ENCODE assay signal across 8 cellular contexts in the genomic region with DNA sequence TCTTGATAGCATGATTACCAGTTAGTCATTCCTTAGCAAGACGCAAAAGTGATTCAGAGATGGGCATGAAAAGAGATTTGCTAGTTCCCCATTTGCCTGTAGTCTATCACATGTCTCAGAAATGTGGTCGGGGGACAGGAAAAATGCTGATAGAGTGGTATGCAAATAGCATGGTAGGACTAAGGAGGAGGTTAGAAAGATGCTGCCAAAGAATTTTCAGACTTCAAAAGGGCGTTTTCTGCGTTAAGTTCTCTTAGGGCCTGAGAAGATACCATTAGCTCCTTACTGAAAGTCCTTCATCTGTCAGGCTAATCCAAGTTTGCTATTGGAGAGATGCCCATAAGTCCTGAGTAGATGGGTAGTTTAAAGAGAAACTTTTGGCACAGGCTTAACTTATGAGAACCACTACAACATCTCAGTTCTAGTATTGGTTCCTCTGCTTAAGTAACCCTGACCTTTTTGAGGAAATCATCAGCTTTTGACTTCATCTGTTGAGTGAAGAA. TPM values are rescaled to one million over a fixed set of nuclear protein-coding genes. Genes with fewer than 3 reads are reported as not detected.
A peak's percentile ranks its signal among the peaks of the same experiment; 100 is the strongest.
DNase-seq lines count a peak whose midpoint lies in the region; ATAC-seq and TF ChIP-seq lines count a peak whose summit lies in the region.

No MANE protein-coding gene starts in this region.

- intact Hi-C loops in OCI-LY7 (cut with micrococcal nuclease; ENCODE audit: unreplicated experiment): no loop called here

- H3K79me2 ChIP-seq in ACC112 (ENCODE audit: control insufficient read depth, insufficient read depth, low read length, unreplicated experiment) (peaks cover 75% of the 10 kb centered on the region), OCI-LY7 (ENCODE audit: insufficient read depth, low read depth, low read length) (no peaks in the 10 kb centered on the region)

- H3K27me3 ChIP-seq in ACC112 (ENCODE audit: insufficient read depth, low read length): no peaks in the 10 kb centered on the region

- H3K4me1 ChIP-seq in ACC112 (ENCODE audit: control insufficient read depth, insufficient read depth, low read length, unreplicated experiment): peaks cover 59% of the 10 kb centered on the region
- H3K4me1 ChIP-seq in OCI-LY7 (ENCODE audit: insufficient read depth, low read length, poor library complexity, severe bottlenecking): peaks cover 8% of the 10 kb centered on the region

- POLR2A ChIA-PET in OCI-LY7 (lab: Charles Lee): no interaction called here

- no peak for TF ChIP-seq CTCF in OCI-LY7 (conservative IDR thresholded peaks at IDR 0.05; ENCODE audit: low read length)

- peak; percentile 83 for ATAC-seq in GM19463 (IDR thresholded peaks at IDR 0.05; ENCODE audit: unreplicated experiment)
- ATAC-seq in HG03575 (IDR thresholded peaks at IDR 0.05; ENCODE audit: extremely low read depth, insufficient number of reproducible peaks, low FRiP score, unreplicated experiment): peak; percentile 46

- BruUV-seq in OCI-LY7 (replicated peaks; lab: Mats Ljungman, UMichigan): no TSS peak

- no peaks in the 10 kb centered on the region for H4K20me1 ChIP-seq in OCI-LY7 (ENCODE audit: insufficient read depth, low read length)

- no peaks in the 10 kb centered on the region for H3K9me3 ChIP-seq in OCI-LY7 (ENCODE audit: low read length)

- no peaks in the 10 kb centered on the region for H3K9me2 ChIP-seq in OCI-LY7 (ENCODE audit: insufficient read depth, low read length)

- DNase-seq in OCI-LY7 (ENCODE audit: low spot score): no peak
- DNase-seq in NOMO-1 treated with DMSO at 0.1 percent for 48 hours (lab: John Stamatoyannopoulos, UW; ENCODE audit: unreplicated experiment): no peak
- no peak for DNase-seq in COLO668 (lab: John Stamatoyannopoulos, UW; ENCODE audit: unreplicated experiment)
- DNase-seq in effector CD4-positive, alpha-beta T cell: no peak

- H3K4me2 ChIP-seq in OCI-LY7 (ENCODE audit: low read length): no peak overlapping the region

- peaks cover 5% of the 10 kb centered on the region; the same call in 1 of the 2 replicates for H3K36me3 ChIP-seq in ACC112 (ENCODE audit: insufficient read depth, low read length)
- H3K36me3 ChIP-seq in OCI-LY7 (ENCODE audit: insufficient read depth, low read length): no peaks in the 10 kb centered on the region

- peak overlapping the region; percentile 90 for H3K27ac ChIP-seq in ACC112 (ENCODE audit: low read depth, low read length)
- H3K27ac ChIP-seq in OCI-LY7 (ENCODE audit: low read depth, low read length, poor library complexity, severe bottlenecking): no peak overlapping the region

- CTCF ChIA-PET in OCI-LY7 (lab: Charles Lee; ENCODE audit: unreplicated experiment): no interaction called here

- H3K4me3 ChIP-seq in ACC112 (ENCODE audit: low read depth, low read length) (peak overlapping the region; percentile 85), iPS-11a (ENCODE audit: low read depth, low read length) (peak overlapping the region; percentile 21), OCI-LY7 (ENCODE audit: low read depth, low read length, poor library complexity, severe bottlenecking) (no peak overlapping the region)

- no peak overlapping the region for H2AFZ ChIP-seq in ACC112 (ENCODE audit: low read length, unreplicated experiment)
- no peak overlapping the region for H2AFZ ChIP-seq in OCI-LY7 (ENCODE audit: low read length)

RNA-seq across cellular contexts. Expression of a gene that starts 2.7 kb away (rescaled TPM):
- total RNA-seq in OCI-LY7 (2014; rRNA removed; shearing (Covaris generic)): 0.25 TPM in 1 of 2 replicates, not detected in the other
- 0.49 TPM in 1 of 2 replicates, not detected in the other for total RNA-seq in OCI-LY7 (2022)
